ENCODE assay signal across 27 cellular contexts in the genomic region with DNA sequence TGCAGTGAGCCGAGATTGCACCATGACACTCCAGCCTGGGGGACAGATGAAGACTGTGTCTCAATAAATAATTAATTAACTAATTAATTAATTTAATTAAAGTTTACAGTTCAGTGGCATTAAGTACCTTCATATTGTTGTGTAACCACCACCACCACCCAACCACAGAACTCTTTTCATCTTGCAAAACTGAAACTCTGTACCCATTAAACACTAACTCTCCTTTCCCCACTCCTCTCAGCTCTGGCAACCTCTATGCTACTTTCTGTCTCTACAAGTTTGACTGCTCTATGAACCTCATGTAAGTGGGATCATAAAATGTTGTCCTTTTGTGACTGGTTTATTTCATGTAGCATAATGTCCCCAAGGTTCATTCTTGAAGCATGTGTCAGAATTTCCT.
"Had no signal": no experiment of that assay in that cellular context is flagged by ENCODE, and none has a peak within 500 bp of the region (broad histone marks: within the 10 kb centered on the region; RNA-seq: fewer than 3 reads in every experiment).

No MANE protein-coding gene starts in this region.

- H3K4me3 ChIP-seq: stomach, suprapubic skin, testis, thoracic aorta, thyroid gland, tibial artery, tibial nerve, transverse colon, upper lobe of left lung, upper lobe of right lung, uterus, vagina had no signal

- DNase-seq: stimulated activated CD4-positive, alpha-beta T cell treated with anti-CD3 and anti-CD28 coated beads, Interleukin-2, amount 100 ng/mL, for 24 hours; stimulated activated CD4-positive, alpha-beta T cell treated with anti-CD3 and anti-CD28 coated beads, Interleukin-2, amount 100 ng/mL, for 48 hours; stimulated activated CD4-positive, alpha-beta T cell treated with anti-CD3 and anti-CD28 coated beads, Interleukin-4, amount 100 ng/mL, for 1 hour; stimulated activated CD4-positive, alpha-beta T cell treated with anti-CD3 and anti-CD28 coated beads, Interleukin-4, amount 100 ng/mL, for 24 hours; stimulated activated CD4-positive, alpha-beta T cell treated with anti-CD3 and anti-CD28 coated beads, Interleukin-4, amount 100 ng/mL, for 4 hours; stimulated activated CD8-positive, alpha-beta memory T cell treated with anti-CD3 and anti-CD28 coated beads, Interleukin-4, amount 100 ng/mL, for 48 hours; stimulated activated naive B cell treated with anti-CD40 and anti-IgM and Interleukin-4, amounts not matched to agents 10 μg/mL and 1 μg/mL and 100 μg/mL, for 72 hours; stimulated activated naive CD4-positive, alpha-beta T cell; stimulated activated naive CD4-positive, alpha-beta T cell treated with Interleukin-2 at 50 U/mL for 16 hours; stomach; substantia nigra; testis; thyroid gland; tibial artery; transverse colon; trophoblast cell; upper lobe of left lung; upper lobe of right lung; uterus had no signal

- H3K36me3 ChIP-seq: stomach, suprapubic skin, thoracic aorta, thyroid gland, tibial artery, tibial nerve, transverse colon, upper lobe of left lung, upper lobe of right lung, uterus, vagina had no signal

- H3K27me3 Mint-ChIP-seq: type B pancreatic cell had no signal

- H3K4me3 Mint-ChIP-seq: stimulated activated effector memory CD8-positive, alpha-beta T cell treated with anti-CD3 and anti-CD28 coated beads, Interleukin-12 subunit alpha, Interleukin-12 subunit beta, amount 100 ng/mL, for 72 hours; stimulated activated memory B cell treated with anti-CD40 and anti-IgM and Interleukin-4, amounts not matched to agents 10 μg/mL and 1 μg/mL and 100 μg/mL, for 72 hours; stimulated activated naive B cell treated with anti-CD40 and anti-IgM and Interleukin-4, amounts not matched to agents 10 μg/mL and 1 μg/mL and 100 μg/mL, for 72 hours; stimulated activated naive CD8-positive, alpha-beta T cell treated with anti-CD3 and anti-CD28 coated beads, Interleukin-15, Interleukin-2, amounts not matched to agents 100 ng/mL and 50 ng/mL, for 24 hours; type B pancreatic cell had no signal

- H3K9me3 Mint-ChIP-seq: stimulated activated effector memory CD8-positive, alpha-beta T cell treated with anti-CD3 and anti-CD28 coated beads, Interleukin-12 subunit alpha, Interleukin-12 subunit beta, amount 100 ng/mL, for 72 hours; stimulated activated memory B cell treated with anti-CD40 and anti-IgM and Interleukin-4, amounts not matched to agents 10 μg/mL and 1 μg/mL and 100 μg/mL, for 72 hours; stimulated activated naive B cell treated with anti-CD40 and anti-IgM and Interleukin-4, amounts not matched to agents 10 μg/mL and 1 μg/mL and 100 μg/mL, for 72 hours; stimulated activated naive CD8-positive, alpha-beta T cell treated with anti-CD3 and anti-CD28 coated beads, Interleukin-15, Interleukin-2, amounts not matched to agents 100 ng/mL and 50 ng/mL, for 24 hours; type B pancreatic cell had no signal

- H3K27ac Mint-ChIP-seq: stimulated activated effector memory CD8-positive, alpha-beta T cell treated with anti-CD3 and anti-CD28 coated beads, Interleukin-12 subunit alpha, Interleukin-12 subunit beta, amount 100 ng/mL, for 72 hours; stimulated activated memory B cell treated with anti-CD40 and anti-IgM and Interleukin-4, amounts not matched to agents 10 μg/mL and 1 μg/mL and 100 μg/mL, for 72 hours; stimulated activated naive B cell treated with anti-CD40 and anti-IgM and Interleukin-4, amounts not matched to agents 10 μg/mL and 1 μg/mL and 100 μg/mL, for 72 hours; stimulated activated naive CD8-positive, alpha-beta T cell treated with anti-CD3 and anti-CD28 coated beads, Interleukin-15, Interleukin-2, amounts not matched to agents 100 ng/mL and 50 ng/mL, for 24 hours; type B pancreatic cell had no signal

- ATAC-seq: stimulated activated effector memory CD8-positive, alpha-beta T cell treated with anti-CD3 and anti-CD28 coated beads, Interleukin-12 subunit alpha, Interleukin-12 subunit beta, amount 100 ng/mL, for 72 hours; stimulated activated memory B cell treated with anti-CD40 and anti-IgM and Interleukin-4, amounts not matched to agents 10 μg/mL and 1 μg/mL and 100 μg/mL, for 72 hours; stimulated activated naive B cell treated with anti-CD40 and anti-IgM and Interleukin-4, amounts not matched to agents 10 μg/mL and 1 μg/mL and 100 μg/mL, for 72 hours; upper lobe of right lung had no signal

- H3K9me3 ChIP-seq: stomach, suprapubic skin, testis, thoracic aorta, thyroid gland, tibial artery, tibial nerve, transverse colon, upper lobe of left lung, upper lobe of right lung, uterus, vagina had no signal

- H3K27me3 ChIP-seq: stomach, suprapubic skin, testis, thyroid gland, tibial artery, tibial nerve, transverse colon, upper lobe of left lung, upper lobe of right lung, uterus, vagina had no signal

- H3K4me1 ChIP-seq: stomach, suprapubic skin, testis, thyroid gland, tibial artery, tibial nerve, transverse colon, upper lobe of left lung, upper lobe of right lung, uterus, vagina had no signal

- H3K27ac ChIP-seq: stomach, suprapubic skin, testis, thoracic aorta, thyroid gland, tibial artery, tibial nerve, transverse colon, upper lobe of left lung, upper lobe of right lung, uterus, vagina had no signal

- H3K4me1 Mint-ChIP-seq: stimulated activated effector memory CD8-positive, alpha-beta T cell treated with anti-CD3 and anti-CD28 coated beads, Interleukin-12 subunit alpha, Interleukin-12 subunit beta, amount 100 ng/mL, for 72 hours had no signal
